ENCODE assay signal across 1 cellular context in the genomic region with DNA sequence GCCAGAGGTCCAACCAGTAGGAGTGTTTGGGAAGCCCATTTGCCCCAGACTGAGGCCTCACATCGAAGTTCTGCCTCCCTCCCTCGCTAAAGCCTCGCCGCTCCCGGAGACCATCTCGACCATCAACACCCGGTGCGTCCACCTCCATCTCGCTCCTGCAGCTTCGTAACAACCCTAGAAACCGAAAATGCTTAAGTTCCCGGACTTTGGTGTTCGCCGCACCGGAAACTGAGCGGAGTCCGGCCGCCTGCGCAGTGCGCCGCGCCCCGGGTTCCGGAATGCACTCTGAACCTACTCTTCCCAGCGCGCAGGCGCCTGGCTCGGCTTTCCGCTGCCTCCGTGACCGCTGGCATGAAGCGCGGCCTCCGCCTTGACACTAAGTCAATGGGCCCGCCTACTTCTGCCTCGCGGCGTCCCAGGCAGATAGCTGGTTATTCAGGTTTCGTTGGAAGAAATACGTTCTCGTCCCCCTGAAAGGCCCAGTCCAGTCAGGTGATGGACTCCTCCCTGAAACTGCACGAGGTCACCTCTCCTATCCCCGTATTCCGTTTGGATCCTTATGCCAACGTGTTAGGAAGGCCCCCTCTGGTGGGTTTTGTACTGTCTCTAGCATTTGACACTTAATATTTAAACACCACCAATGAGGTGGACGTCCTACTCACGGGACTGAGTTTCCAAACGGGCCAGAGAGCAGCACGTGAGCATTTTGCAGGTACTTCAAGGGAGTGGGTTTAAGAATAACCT.
TF ChIP-seq lines count a peak whose summit lies in the region.

No MANE protein-coding gene starts in this region.

TF ChIP-seq in GM12878, 131 proteins besides CTCF, POLR2A, EP300 and RAD21 (continued from another document and continues in another):
- no peak for TF ChIP-seq REST (IDR thresholded peaks at IDR 0.05; ENCODE audit: low read depth, low read length)
- TF ChIP-seq SMAD5 (IDR thresholded peaks at IDR 0.05; ENCODE audit: low read depth) = peak; percentile 76; the same call in 1 of the 2 replicates
- TF ChIP-seq RB1 (IDR thresholded peaks at IDR 0.05; ENCODE audit: borderline replicate concordance) = no peak
- TF ChIP-seq, protein P1, sequence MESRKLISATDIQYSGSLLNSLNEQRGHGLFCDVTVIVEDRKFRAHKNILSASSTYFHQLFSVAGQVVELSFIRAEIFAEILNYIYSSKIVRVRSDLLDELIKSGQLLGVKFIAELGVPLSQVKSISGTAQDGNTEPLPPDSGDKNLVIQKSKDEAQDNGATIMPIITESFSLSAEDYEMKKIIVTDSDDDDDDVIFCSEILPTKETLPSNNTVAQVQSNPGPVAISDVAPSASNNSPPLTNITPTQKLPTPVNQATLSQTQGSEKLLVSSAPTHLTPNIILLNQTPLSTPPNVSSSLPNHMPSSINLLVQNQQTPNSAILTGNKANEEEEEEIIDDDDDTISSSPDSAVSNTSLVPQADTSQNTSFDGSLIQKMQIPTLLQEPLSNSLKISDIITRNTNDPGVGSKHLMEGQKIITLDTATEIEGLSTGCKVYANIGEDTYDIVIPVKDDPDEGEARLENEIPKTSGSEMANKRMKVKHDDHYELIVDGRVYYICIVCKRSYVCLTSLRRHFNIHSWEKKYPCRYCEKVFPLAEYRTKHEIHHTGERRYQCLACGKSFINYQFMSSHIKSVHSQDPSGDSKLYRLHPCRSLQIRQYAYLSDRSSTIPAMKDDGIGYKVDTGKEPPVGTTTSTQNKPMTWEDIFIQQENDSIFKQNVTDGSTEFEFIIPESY (IDR thresholded peaks at IDR 0.05) = no peak
- TF ChIP-seq TARDBP (IDR thresholded peaks at IDR 0.05; ENCODE audit: borderline replicate concordance) = no peak
- TF ChIP-seq ZNF687 (IDR thresholded peaks at IDR 0.05) = peak; percentile 97
- TF ChIP-seq TCF3 (IDR thresholded peaks at IDR 0.05; ENCODE audit: borderline replicate concordance, insufficient read depth, low read depth, low read length) = no peak
- TF ChIP-seq ZSCAN29 (IDR thresholded peaks at IDR 0.05) = no peak
- no peak for TF ChIP-seq BRCA1 (IDR thresholded peaks at IDR 0.05; ENCODE audit: low read depth, low read length)
- 0 out of 2 replicates have a peak, but pooled peaks have one; percentile 19 for TF ChIP-seq RAD51 (IDR thresholded peaks at IDR 0.05)
- TF ChIP-seq MEF2A (IDR thresholded peaks at IDR 0.05; ENCODE audit: insufficient read depth, low read depth, low read length) = 0 out of 2 replicates have a peak, but pooled peaks have one; percentile 51
- TF ChIP-seq, protein P2, sequence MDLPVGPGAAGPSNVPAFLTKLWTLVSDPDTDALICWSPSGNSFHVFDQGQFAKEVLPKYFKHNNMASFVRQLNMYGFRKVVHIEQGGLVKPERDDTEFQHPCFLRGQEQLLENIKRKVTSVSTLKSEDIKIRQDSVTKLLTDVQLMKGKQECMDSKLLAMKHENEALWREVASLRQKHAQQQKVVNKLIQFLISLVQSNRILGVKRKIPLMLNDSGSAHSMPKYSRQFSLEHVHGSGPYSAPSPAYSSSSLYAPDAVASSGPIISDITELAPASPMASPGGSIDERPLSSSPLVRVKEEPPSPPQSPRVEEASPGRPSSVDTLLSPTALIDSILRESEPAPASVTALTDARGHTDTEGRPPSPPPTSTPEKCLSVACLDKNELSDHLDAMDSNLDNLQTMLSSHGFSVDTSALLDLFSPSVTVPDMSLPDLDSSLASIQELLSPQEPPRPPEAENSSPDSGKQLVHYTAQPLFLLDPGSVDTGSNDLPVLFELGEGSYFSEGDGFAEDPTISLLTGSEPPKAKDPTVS (IDR thresholded peaks at IDR 0.05; ENCODE audit: low read depth, low read length) = no peak
- TF ChIP-seq NFIC (IDR thresholded peaks at IDR 0.05; ENCODE audit: low read depth, low read length) = no peak
- TF ChIP-seq, protein P3, sequence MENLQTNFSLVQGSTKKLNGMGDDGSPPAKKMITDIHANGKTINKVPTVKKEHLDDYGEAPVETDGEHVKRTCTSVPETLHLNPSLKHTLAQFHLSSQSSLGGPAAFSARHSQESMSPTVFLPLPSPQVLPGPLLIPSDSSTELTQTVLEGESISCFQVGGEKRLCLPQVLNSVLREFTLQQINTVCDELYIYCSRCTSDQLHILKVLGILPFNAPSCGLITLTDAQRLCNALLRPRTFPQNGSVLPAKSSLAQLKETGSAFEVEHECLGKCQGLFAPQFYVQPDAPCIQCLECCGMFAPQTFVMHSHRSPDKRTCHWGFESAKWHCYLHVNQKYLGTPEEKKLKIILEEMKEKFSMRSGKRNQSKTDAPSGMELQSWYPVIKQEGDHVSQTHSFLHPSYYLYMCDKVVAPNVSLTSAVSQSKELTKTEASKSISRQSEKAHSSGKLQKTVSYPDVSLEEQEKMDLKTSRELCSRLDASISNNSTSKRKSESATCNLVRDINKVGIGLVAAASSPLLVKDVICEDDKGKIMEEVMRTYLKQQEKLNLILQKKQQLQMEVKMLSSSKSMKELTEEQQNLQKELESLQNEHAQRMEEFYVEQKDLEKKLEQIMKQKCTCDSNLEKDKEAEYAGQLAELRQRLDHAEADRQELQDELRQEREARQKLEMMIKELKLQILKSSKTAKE (IDR thresholded peaks at IDR 0.05; ENCODE audit: low read depth, poor library complexity, severe bottlenecking) = no peak
- peak; percentile 87 for TF ChIP-seq ZBTB11 (CRISPR knock-in tag; IDR thresholded peaks at IDR 0.05)
- no peak for TF ChIP-seq RFX5 (IDR thresholded peaks at IDR 0.05; ENCODE audit: low read depth, low read length)
- no peak for TF ChIP-seq FOS (IDR thresholded peaks at IDR 0.05; ENCODE audit: borderline replicate concordance, extremely low read depth, insufficient read length)
- TF ChIP-seq NKRF (conservative IDR thresholded peaks at IDR 0.05) = peak; percentile 33
- no peak for TF ChIP-seq KLF5 (IDR thresholded peaks at IDR 0.05; ENCODE audit: partially characterized antibody)
- TF ChIP-seq ZBTB40 (IDR thresholded peaks at IDR 0.05; ENCODE audit: borderline replicate concordance) = peak; percentile 96
